ENCODE assay signal across 1 cellular context in genomic region chr5:66807743-66808142, GRCh38.
TF ChIP-seq lines count a peak whose summit lies in the region.

No MANE protein-coding gene starts in this region.

TF ChIP-seq in HCT116, 20 proteins besides CTCF, POLR2A, EP300 and RAD21 (continued from another document):
- no peak for TF ChIP-seq REST (IDR thresholded peaks at IDR 0.05; ENCODE audit: low read depth)
